In the genomic region with DNA sequence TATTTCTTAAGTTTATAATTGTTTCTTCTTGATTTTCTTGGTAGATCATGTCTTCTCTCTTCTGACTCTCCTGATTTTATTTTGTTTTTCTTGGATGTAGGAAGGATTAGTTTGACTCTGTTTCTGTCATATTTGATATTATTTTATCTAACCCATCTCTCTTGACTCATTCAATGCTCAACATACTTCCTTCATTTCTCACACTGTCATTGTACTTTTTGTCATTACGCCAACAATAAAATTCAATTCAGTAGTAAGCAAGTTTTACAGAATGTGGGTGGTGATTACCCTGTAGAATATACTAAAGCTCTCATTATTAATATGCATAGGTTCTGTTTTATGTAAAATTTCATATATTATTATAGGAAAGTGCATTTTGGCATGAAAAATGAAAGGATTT, we compare ENCODE assay signal across 20 cellular contexts.
DNase-seq lines count a peak whose midpoint lies in the region; ATAC-seq, FAIRE-seq and TF ChIP-seq lines count a peak whose summit lies in the region.
"Had no signal": no experiment of that assay in that cellular context is flagged by ENCODE, and none has a peak within 500 bp of the region (broad histone marks: within the 10 kb centered on the region; RNA-seq: fewer than 3 reads in every experiment).

No MANE protein-coding gene starts in this region.

- CTCF ChIA-PET in Calu3 (lab: Charles Lee) = no interaction called here

- TF ChIP-seq CTCF in astrocyte (IDR thresholded peaks at IDR 0.05; ENCODE audit: insufficient read depth, low read depth, low read length) = no peak
- TF ChIP-seq CTCF in Calu3 (IDR thresholded peaks at IDR 0.05; ENCODE audit: unreplicated experiment) = no peak

- H4K20me1 ChIP-seq in astrocyte (ENCODE audit: insufficient read depth, low read length) = no peaks in the 10 kb centered on the region

- H3K36me3 ChIP-seq in astrocyte (ENCODE audit: insufficient read depth, low read length) = no peaks in the 10 kb centered on the region

- H3K9me3 ChIP-seq in astrocyte (ENCODE audit: insufficient read depth, low read depth, low read length) = no peaks in the 10 kb centered on the region
- H3K9me3 ChIP-seq: Caco-2 had no signal

- no peaks in the 10 kb centered on the region for H3K4me1 Mint-ChIP-seq in astrocyte (ENCODE audit: low read depth, unreplicated experiment)
- H3K4me1 Mint-ChIP-seq in Calu3 (ENCODE audit: low read depth, unreplicated experiment) = no peaks in the 10 kb centered on the region

- H3K9ac ChIP-seq in astrocyte (ENCODE audit: low read length) = no peak overlapping the region

- no peak overlapping the region for H3K4me3 Mint-ChIP-seq in astrocyte (ENCODE audit: unreplicated experiment)
- H3K4me3 Mint-ChIP-seq in Calu3 (ENCODE audit: low read depth, unreplicated experiment) = no peak overlapping the region
- H3K4me3 Mint-ChIP-seq: CD4-positive, alpha-beta T cell; HFFc6 had no signal

- no TSS peak for BruUV-seq in Calu3 (replicated peaks; lab: Mats Ljungman, UMichigan)

- no peak overlapping the region for H3K27ac Mint-ChIP-seq in astrocyte (ENCODE audit: unreplicated experiment)
- no peak overlapping the region for H3K27ac Mint-ChIP-seq in Calu3 (ENCODE audit: unreplicated experiment)
- H3K27ac Mint-ChIP-seq: CD4-positive, alpha-beta T cell; HFFc6 had no signal

- no peaks in the 10 kb centered on the region for H3K9me3 Mint-ChIP-seq in astrocyte (ENCODE audit: unreplicated experiment)
- no peaks in the 10 kb centered on the region for H3K9me3 Mint-ChIP-seq in Calu3 (ENCODE audit: low read depth, unreplicated experiment)

- intact Hi-C loops in Calu3 (cut with micrococcal nuclease; ENCODE audit: unreplicated experiment) = no loop called here

- H3K27ac ChIP-seq in astrocyte (ENCODE audit: low read depth, low read length) = no peak overlapping the region
- H3K27ac ChIP-seq: C4-2B had no signal

- no peaks in the 10 kb centered on the region for H3K27me3 Mint-ChIP-seq in astrocyte (ENCODE audit: low read depth, unreplicated experiment)
- no peaks in the 10 kb centered on the region for H3K27me3 Mint-ChIP-seq in Calu3 (ENCODE audit: unreplicated experiment)
- H3K27me3 Mint-ChIP-seq: CD4-positive, alpha-beta T cell had no signal

- H3K36me3 Mint-ChIP-seq in astrocyte (ENCODE audit: low read depth, unreplicated experiment) = no peaks in the 10 kb centered on the region
- no peaks in the 10 kb centered on the region for H3K36me3 Mint-ChIP-seq in Calu3 (ENCODE audit: insufficient read depth, unreplicated experiment)

- no peaks in the 10 kb centered on the region for H3K27me3 ChIP-seq in astrocyte (ENCODE audit: insufficient read depth, low read length)

- no peak for ATAC-seq in GM21423 (IDR thresholded peaks at IDR 0.05; ENCODE audit: unreplicated experiment)
- ATAC-seq: HCT116 had no signal

- FAIRE-seq in astrocyte (lab: Jason Lieb, UNC) = no peak
- FAIRE-seq: A204.1 had no signal

- no peak overlapping the region for H3K4me3 ChIP-seq in astrocyte (ENCODE audit: insufficient read depth, low read depth, low read length)

- no peak overlapping the region for H3K4me2 ChIP-seq in astrocyte (ENCODE audit: low read length)

- no peaks in the 10 kb centered on the region for H3K79me2 ChIP-seq in astrocyte (ENCODE audit: insufficient read depth, low read length)

- no peaks in the 10 kb centered on the region for H3K4me1 ChIP-seq in astrocyte (ENCODE audit: insufficient read depth, low read length)
- H3K4me1 ChIP-seq: Caco-2 had no signal

- no peak overlapping the region for H2AFZ ChIP-seq in astrocyte (ENCODE audit: low read depth, low read length)

- DNase-seq in A172 (ENCODE audit: low spot score) (peak; percentile 29), M059J (ENCODE audit: low read depth) (peak; percentile 25), astrocyte (ENCODE audit: low read depth) (peak; percentile 18), iris pigment epithelial cell (ENCODE audit: low read depth) (peak; percentile 2), Calu3 (no peak), UCSD-AML1 (lab: John Stamatoyannopoulos, UW; ENCODE audit: unreplicated experiment) (no peak)
- DNase-seq: ACHN; AML-193; Caco-2; CD4-positive, alpha-beta T cell; DMS153; DMS79; GF-D8; GOT3; H7; HFFc6 had no signal

Comparison
In these comparisons a context has a peak if more than half of its experiments do, and no peak if none do; other contexts are left out.
1. DNase-seq: peak in A172 (single experiment), M059J (single experiment), astrocyte (single experiment) and iris pigment epithelial cell (single experiment); none in Calu3 (single experiment) and UCSD-AML1 (single experiment).